ENCODE assay signal across 27 cellular contexts in genomic region chr15:63735449-63735848, GRCh38.
A peak's percentile ranks its signal among the peaks of the same experiment; 100 is the strongest.
DNase-seq lines count a peak whose midpoint lies in the region; ATAC-seq, FAIRE-seq and TF ChIP-seq lines count a peak whose summit lies in the region.
"Had no signal": no experiment of that assay in that cellular context is flagged by ENCODE, and none has a peak within 500 bp of the region (broad histone marks: within the 10 kb centered on the region; RNA-seq: fewer than 3 reads in every experiment).

No MANE protein-coding gene starts in this region.

- no peak overlapping the region for H3K9ac ChIP-seq in K562 (ENCODE audit: insufficient read depth in 1 of 2, low read depth in 2 of 2, low read length in 2 of 2)
- H3K9ac ChIP-seq: BLaER1 had no signal

- no peaks in the 10 kb centered on the region for H3K9me1 ChIP-seq in K562 (ENCODE audit: control insufficient read depth, insufficient read depth, low read length)

- no peak overlapping the region for H3K4me3 Mint-ChIP-seq in T-helper 17 cell
- H3K4me3 Mint-ChIP-seq: CD14-positive monocyte; CD4-positive, alpha-beta memory T cell; CD4-positive, CD25-positive, alpha-beta regulatory T cell; CD8-positive, alpha-beta memory T cell had no signal

- no peak; the same call in 1 of the 2 replicates for TF ChIP-seq EP300 in K562 (IDR thresholded peaks at IDR 0.05; ENCODE audit: low read length)

- CTCF ChIA-PET in K562 (lab: Yijun Ruan, JAX; ENCODE audit: low intra/inter-chr PET ratio), result no interaction called here

- ATAC-seq in T-helper 17 cell (no peak), K562 (peak; percentile 32; the same call in 1 of the 3 replicates), GM18870 (IDR thresholded peaks at IDR 0.05; ENCODE audit: unreplicated experiment) (no peak)
- ATAC-seq: GM12878 had no signal

- FAIRE-seq in K562 (lab: Jason Lieb, UNC), result no peak
- FAIRE-seq: A204.1, GM12878, GM12892, GM18507, GM19239 had no signal

- H3K9me3 ChIP-seq in T-helper 17 cell (ENCODE audit: control insufficient read depth, low read length, poor library complexity, severe bottlenecking) (no peaks in the 10 kb centered on the region), K562 (replicated peaks; ENCODE audit: control insufficient read depth, insufficient read depth, low read depth, low read length) (no peaks in the 10 kb centered on the region)
- H3K9me3 ChIP-seq: BE2C, BLaER1 had no signal

- H3K79me2 ChIP-seq in K562 (ENCODE audit: control insufficient read depth, insufficient read depth, low read length), result no peaks in the 10 kb centered on the region; the same call in 2 of the 3 replicates

- no peaks in the 10 kb centered on the region for H4K20me1 ChIP-seq in K562 (replicated peaks; ENCODE audit: control insufficient read depth, insufficient read depth, low read length)
- H4K20me1 ChIP-seq: BLaER1 had no signal

- peaks cover 9% of the 10 kb centered on the region for H3K36me3 Mint-ChIP-seq in T-helper 17 cell (ENCODE audit: low read depth)

- no peak overlapping the region for H3K27ac ChIP-seq in K562 (ENCODE audit: extremely low read depth, low read depth, low read length)
- H3K27ac ChIP-seq: BLaER1 had no signal

- intact Hi-C loops in K562 (cut with micrococcal nuclease), result no loop called here

- H3K4me1 Mint-ChIP-seq in T-helper 17 cell, result peaks cover 14% of the 10 kb centered on the region
- H3K4me1 Mint-ChIP-seq: CD14-positive monocyte had no signal

- TF ChIP-seq CTCF in K562 (IDR thresholded peaks at IDR 0.05 in 2 of 3, conservative IDR thresholded peaks at IDR 0.05 in 1 of 3; ENCODE audit: insufficient read depth in 2 of 3, low read depth in 1 of 3, low read length in 3 of 3), result no peak

- POLR2A ChIA-PET in K562 (lab: Yijun Ruan, JAX), result interaction anchor here (1.0 to 1.2 kb wide), 2 partner anchors 9 to 12 kb away, joined by 3 to 4 read pairs; no protein-coding TSS in a partner anchor

- 10% methylated on average over 2 of the region's 2 CpGs for WGBS in K562 (ENCODE audit: insufficient coverage, low coverage, missing lambda C conversion rate)

- H3K27ac Mint-ChIP-seq in T-helper 17 cell, result peak overlapping the region; percentile 90
- H3K27ac Mint-ChIP-seq: CD14-positive monocyte had no signal

- no peaks in the 10 kb centered on the region for H3K27me3 Mint-ChIP-seq in T-helper 17 cell
- H3K27me3 Mint-ChIP-seq: CD4-positive, alpha-beta memory T cell; CD4-positive, CD25-positive, alpha-beta regulatory T cell; CD8-positive, alpha-beta memory T cell had no signal

- BruUV-seq in K562 (replicated peaks; lab: Mats Ljungman, UMichigan), result no TSS peak

- no peak overlapping the region for H2AFZ ChIP-seq in K562 (ENCODE audit: low read depth, low read length)

- no peak for DNase-seq in T-helper 17 cell
- peak in 1 of 4 experiments; percentile 7 for DNase-seq in K562 (ENCODE audit: extremely low read depth in 1 of 4, low spot score in 3 of 4)
- DNase-seq in erythroblast (lab: John Stamatoyannopoulos, UW), result peak; percentile 24 to 33
- DNase-seq in RKO (ENCODE audit: low spot score), result no peak
- DNase-seq: 8988T; ACHN; BE2C; C1 segment of cervical spinal cord; CD4-positive, alpha-beta memory T cell; CD4-positive, CD25-positive, alpha-beta regulatory T cell; CD8-positive, alpha-beta memory T cell; COR-L47; DMS 273 treated with DMSO at 0.1 percent for 48 hours; DMS153; DMS53; DMS79; DND-41; EL; GDM1 had no signal

- H3K27me3 ChIP-seq in K562 (ENCODE audit: control insufficient read depth in 2 of 2, insufficient read depth in 2 of 2, low read length in 2 of 2), result no peaks in the 10 kb centered on the region
- H3K27me3 ChIP-seq: BE2C, BLaER1 had no signal

- no peak overlapping the region for H3K4me3 ChIP-seq in K562
- H3K4me3 ChIP-seq: BLaER1, GM12878 had no signal

- no peak overlapping the region; the same call in 1 of the 2 replicates for H3K4me2 ChIP-seq in K562 (ENCODE audit: insufficient read depth, low read length)
- H3K4me2 ChIP-seq: BLaER1 had no signal

- TF ChIP-seq RAD21 in K562 (CRISPR knock-in tag; conservative IDR thresholded peaks at IDR 0.05 in 1 of 2, IDR thresholded peaks at IDR 0.05 in 1 of 2), result no peak

- peaks cover 3 to 17% of the 10 kb centered on the region in 2 experiments; a peak in 3 of 5 replicates for H3K4me1 ChIP-seq in K562 (replicated peaks in 1 of 2; ENCODE audit: control insufficient read depth in 2 of 2, insufficient read depth in 2 of 2, low read length in 2 of 2)
- H3K4me1 ChIP-seq: BE2C, BLaER1 had no signal

- in situ Hi-C loops in K562 (cut with MboI), result no loop called here

- TF ChIP-seq POLR2A in K562 (conservative IDR thresholded peaks at IDR 0.05), result no peak
- no peak for TF ChIP-seq POLR2A in erythroblast (IDR thresholded peaks at IDR 0.05; ENCODE audit: low read length)

- H3K36me3 ChIP-seq in K562 (ENCODE audit: control insufficient read depth, insufficient read depth, low read length), result peaks cover 61% of the 10 kb centered on the region

TF ChIP-seq in K562, 482 proteins besides CTCF, POLR2A, EP300 and RAD21:
- TF ChIP-seq ARID1B (IDR thresholded peaks at IDR 0.05) (peak; percentile 65), ZNF41 (CRISPR knock-in tag; conservative IDR thresholded peaks at IDR 0.05) (no peak), TAF15 (IDR thresholded peaks at IDR 0.05; ENCODE audit: low read depth, low read length) (no peak), DPF2 (IDR thresholded peaks at IDR 0.05) (peak; percentile 41; the same call in 1 of the 2 replicates), CBFA2T2 (conservative IDR thresholded peaks at IDR 0.05) (peak; percentile 23; the same call in 1 of the 2 replicates), FIP1L1 (IDR thresholded peaks at IDR 0.05; ENCODE audit: low read depth, low read length, poor library complexity, severe bottlenecking) (no peak), TAL1 (IDR thresholded peaks at IDR 0.05) (peak; percentile 48; the same call in 1 of the 2 replicates), NCOA1 (IDR thresholded peaks at IDR 0.05; ENCODE audit: low read depth) (no peak), PYGO2 (tag; IDR thresholded peaks at IDR 0.05) (no peak), STAT6 (CRISPR knock-in tag; IDR thresholded peaks at IDR 0.05) (no peak), GATAD2B (IDR thresholded peaks at IDR 0.05; ENCODE audit: borderline replicate concordance) (no peak), FOXK2 (conservative IDR thresholded peaks at IDR 0.05 in 1 of 2, IDR thresholded peaks at IDR 0.05 in 1 of 2; ENCODE audit: low read depth in 2 of 2) (no peak), ZNF444 (CRISPR knock-in tag; IDR thresholded peaks at IDR 0.05) (no peak), TEAD4 (IDR thresholded peaks at IDR 0.05; ENCODE audit: low read length) (peak; percentile 43), TEAD4 (CRISPR knock-in tag; IDR thresholded peaks at IDR 0.05; ENCODE audit: borderline replicate concordance) (no peak), FOXA1 (IDR thresholded peaks at IDR 0.05; ENCODE audit: borderline replicate concordance) (no peak), CBFA2T3 (IDR thresholded peaks at IDR 0.05) (peak; percentile 51), ZNF212 (CRISPR knock-in tag; IDR thresholded peaks at IDR 0.05) (no peak)

Comparison
In these comparisons a context has a peak if more than half of its experiments do, and no peak if none do; other contexts are left out.
1. DNase-seq: peak in erythroblast (2 of 2); none in T-helper 17 cell (0 of 3) and RKO (single experiment).